In genomic region chr2:85854897-85855296, GRCh38 we compare ENCODE assay signal across 18 cellular contexts. TPM values are rescaled to one million over a fixed set of nuclear protein-coding genes. Genes with fewer than 3 reads are reported as not detected.
A peak's percentile ranks its signal among the peaks of the same experiment; 100 is the strongest.
DNase-seq lines count a peak whose midpoint lies in the region; ATAC-seq and TF ChIP-seq lines count a peak whose summit lies in the region.
"Had no signal": no experiment of that assay in that cellular context is flagged by ENCODE, and none has a peak within 500 bp of the region (broad histone marks: within the 10 kb centered on the region; RNA-seq: fewer than 3 reads in every experiment).

No MANE protein-coding gene starts in this region.

- H3K27ac ChIP-seq in OCI-LY3 (ENCODE audit: low read length): peak overlapping the region; percentile 99
- no peak overlapping the region for H3K27ac ChIP-seq in breast epithelium
- H3K27ac ChIP-seq in tibial artery: no peak overlapping the region

- peaks cover 18% of the 10 kb centered on the region for H3K36me3 Mint-ChIP-seq in activated naive CD4-positive, alpha-beta T cell treated with anti-CD3 and anti-CD28 coated beads, Interleukin-2, amount 50 U/mL, for 24 hours
- H3K36me3 Mint-ChIP-seq in dendritic cell treated with granulocyte-macrophage colony-stimulating factor and Interleukin-4, amounts not matched to agents 40 ng/mL and 50 ng/mL, for 4 days (ENCODE audit: low read depth): peaks cover 98% of the 10 kb centered on the region
- peaks cover 65% of the 10 kb centered on the region for H3K36me3 Mint-ChIP-seq in stimulated activated memory B cell treated with anti-CD40 and anti-IgM and Interleukin-4, amounts not matched to agents 10 μg/mL and 1 μg/mL and 100 μg/mL, for 72 hours
- H3K36me3 Mint-ChIP-seq: WTC11 had no signal

- no peaks in the 10 kb centered on the region for H4K20me1 ChIP-seq in OCI-LY3 (ENCODE audit: insufficient read depth, low read length)

- no peaks in the 10 kb centered on the region for H3K27me3 Mint-ChIP-seq in activated naive CD4-positive, alpha-beta T cell treated with anti-CD3 and anti-CD28 coated beads, Interleukin-2, amount 50 U/mL, for 24 hours
- H3K27me3 Mint-ChIP-seq in dendritic cell treated with granulocyte-macrophage colony-stimulating factor and Interleukin-4, amounts not matched to agents 40 ng/mL and 50 ng/mL, for 4 days: no peaks in the 10 kb centered on the region
- no peaks in the 10 kb centered on the region for H3K27me3 Mint-ChIP-seq in stimulated activated memory B cell treated with anti-CD40 and anti-IgM and Interleukin-4, amounts not matched to agents 10 μg/mL and 1 μg/mL and 100 μg/mL, for 72 hours

- DNase-seq in activated naive CD4-positive, alpha-beta T cell treated with Interleukin-2 at 50 U/mL for 16 hours: no peak
- DNase-seq in NCI-H82 treated with DMSO at 0.1 percent for 48 hours (lab: John Stamatoyannopoulos, UW; ENCODE audit: unreplicated experiment): no peak
- DNase-seq in breast epithelium (ENCODE audit: low spot score in 2 of 2): no peak
- DNase-seq in tibial artery: no peak
- DNase-seq: aorta; DMS 273 treated with DMSO at 0.1 percent for 48 hours; endodermal cell; NCI-H187; NCI-H446; stimulated activated CD4-positive, alpha-beta T cell treated with anti-CD3 and anti-CD28 coated beads, Interleukin-1b, Interleukin-23, amount 100 ng/mL, for 48 hours; testis had no signal

- H3K4me2 ChIP-seq in OCI-LY3 (ENCODE audit: low read length): peak overlapping the region; percentile 61
- H3K4me2 ChIP-seq: GM23338 had no signal

- H3K4me3 Mint-ChIP-seq in activated naive CD4-positive, alpha-beta T cell treated with anti-CD3 and anti-CD28 coated beads, Interleukin-2, amount 50 U/mL, for 24 hours: peak overlapping the region; percentile 32
- no peak overlapping the region for H3K4me3 Mint-ChIP-seq in dendritic cell treated with granulocyte-macrophage colony-stimulating factor and Interleukin-4, amounts not matched to agents 40 ng/mL and 50 ng/mL, for 4 days
- H3K4me3 Mint-ChIP-seq in stimulated activated memory B cell treated with anti-CD40 and anti-IgM and Interleukin-4, amounts not matched to agents 10 μg/mL and 1 μg/mL and 100 μg/mL, for 72 hours: no peak overlapping the region
- H3K4me3 Mint-ChIP-seq: endodermal cell, GM23338, WTC11 had no signal

- peaks cover 81% of the 10 kb centered on the region for H3K4me1 Mint-ChIP-seq in activated naive CD4-positive, alpha-beta T cell treated with anti-CD3 and anti-CD28 coated beads, Interleukin-2, amount 50 U/mL, for 24 hours
- peaks cover 27% of the 10 kb centered on the region for H3K4me1 Mint-ChIP-seq in dendritic cell treated with granulocyte-macrophage colony-stimulating factor and Interleukin-4, amounts not matched to agents 40 ng/mL and 50 ng/mL, for 4 days (ENCODE audit: low read depth)
- peaks cover 66% of the 10 kb centered on the region for H3K4me1 Mint-ChIP-seq in stimulated activated memory B cell treated with anti-CD40 and anti-IgM and Interleukin-4, amounts not matched to agents 10 μg/mL and 1 μg/mL and 100 μg/mL, for 72 hours
- H3K4me1 Mint-ChIP-seq: endodermal cell, GM23338, WTC11 had no signal

- TF ChIP-seq CTCF in OCI-LY3 (IDR thresholded peaks at IDR 0.05; ENCODE audit: low read depth, low read length) (no peak), breast epithelium (IDR thresholded peaks at IDR 0.05) (no peak), tibial artery (IDR thresholded peaks at IDR 0.05) (no peak)

- peak overlapping the region; percentile 85 for H3K9ac ChIP-seq in OCI-LY3 (ENCODE audit: low read length)

- TF ChIP-seq POLR2A in breast epithelium (IDR thresholded peaks at IDR 0.05): no peak

- H3K27me3 ChIP-seq in OCI-LY3 (ENCODE audit: low read depth, low read length): no peaks in the 10 kb centered on the region
- no peaks in the 10 kb centered on the region for H3K27me3 ChIP-seq in breast epithelium
- no peaks in the 10 kb centered on the region for H3K27me3 ChIP-seq in tibial artery
- H3K27me3 ChIP-seq: testis had no signal

- peaks cover 84% of the 10 kb centered on the region for H3K4me1 ChIP-seq in OCI-LY3 (ENCODE audit: low read length)
- H3K4me1 ChIP-seq in breast epithelium: peaks cover 0 to 4% of the 10 kb centered on the region in 2 donors
- H3K4me1 ChIP-seq in tibial artery: no peaks in the 10 kb centered on the region

- H3K9me3 ChIP-seq in OCI-LY3 (ENCODE audit: insufficient read depth, low read length): peaks cover 19% of the 10 kb centered on the region
- H3K9me3 ChIP-seq in breast epithelium: no peaks in the 10 kb centered on the region
- no peaks in the 10 kb centered on the region for H3K9me3 ChIP-seq in tibial artery
- H3K9me3 ChIP-seq: testis had no signal

- intact Hi-C loops in dendritic cell treated with granulocyte-macrophage colony-stimulating factor and Interleukin-4, amounts not matched to agents 40 ng/mL and 50 ng/mL, for 4 days (cut with micrococcal nuclease): loop anchor here (5.0 kb wide), 1 partner anchor 32 kb away; the partner anchor contains the start of gene ST3GAL5
- intact Hi-C loops in breast epithelium (cut with DNase I; ENCODE audit: low total_unique reads) (no loop called here), tibial artery (cut with DNase I; ENCODE audit: low total_unique reads) (no loop called here)

- H3K27ac Mint-ChIP-seq in activated naive CD4-positive, alpha-beta T cell treated with anti-CD3 and anti-CD28 coated beads, Interleukin-2, amount 50 U/mL, for 24 hours: peak overlapping the region; percentile 99
- peak overlapping the region; percentile 90 for H3K27ac Mint-ChIP-seq in dendritic cell treated with granulocyte-macrophage colony-stimulating factor and Interleukin-4, amounts not matched to agents 40 ng/mL and 50 ng/mL, for 4 days
- peak overlapping the region; percentile 99 for H3K27ac Mint-ChIP-seq in stimulated activated memory B cell treated with anti-CD40 and anti-IgM and Interleukin-4, amounts not matched to agents 10 μg/mL and 1 μg/mL and 100 μg/mL, for 72 hours
- H3K27ac Mint-ChIP-seq: endodermal cell, GM23338, WTC11 had no signal

- H2AFZ ChIP-seq in OCI-LY3 (ENCODE audit: low read depth, low read length): no peak overlapping the region
- H2AFZ ChIP-seq: GM23338 had no signal

- peaks cover 5% of the 10 kb centered on the region for H3K9me3 Mint-ChIP-seq in activated naive CD4-positive, alpha-beta T cell treated with anti-CD3 and anti-CD28 coated beads, Interleukin-2, amount 50 U/mL, for 24 hours
- no peaks in the 10 kb centered on the region for H3K9me3 Mint-ChIP-seq in dendritic cell treated with granulocyte-macrophage colony-stimulating factor and Interleukin-4, amounts not matched to agents 40 ng/mL and 50 ng/mL, for 4 days
- peaks cover 10% of the 10 kb centered on the region for H3K9me3 Mint-ChIP-seq in stimulated activated memory B cell treated with anti-CD40 and anti-IgM and Interleukin-4, amounts not matched to agents 10 μg/mL and 1 μg/mL and 100 μg/mL, for 72 hours
- H3K9me3 Mint-ChIP-seq: endodermal cell, GM23338, WTC11 had no signal

- H3K4me3 ChIP-seq in OCI-LY3 (ENCODE audit: low read length) (peak overlapping the region; percentile 37), breast epithelium (no peak overlapping the region), tibial artery (no peak overlapping the region)
- H3K4me3 ChIP-seq: GM23338, testis had no signal

- no peak for ATAC-seq in stimulated activated memory B cell treated with anti-CD40 and anti-IgM and Interleukin-4, amounts not matched to agents 10 μg/mL and 1 μg/mL and 100 μg/mL, for 72 hours
- ATAC-seq: GM23338, sciatic nerve had no signal

- peaks cover 65% of the 10 kb centered on the region for H3K36me3 ChIP-seq in OCI-LY3 (replicated peaks; ENCODE audit: low read depth, low read length)
- no peaks in the 10 kb centered on the region for H3K36me3 ChIP-seq in breast epithelium
- H3K36me3 ChIP-seq in tibial artery: peaks cover 0 to 23% (median 14%) of the 10 kb centered on the region in 3 donors

- H3K79me2 ChIP-seq in OCI-LY3 (ENCODE audit: low read length): peaks cover 41% of the 10 kb centered on the region

RNA-seq across cellular contexts. Expression of gene ST3GAL5, which starts 33.9 kb away (rescaled TPM):
- 10 to 100 TPM; 20.8 to 52.5 (median 29.5) TPM for total RNA-seq in breast epithelium
